ENCODE assay signal across 16 cellular contexts in the genomic region with DNA sequence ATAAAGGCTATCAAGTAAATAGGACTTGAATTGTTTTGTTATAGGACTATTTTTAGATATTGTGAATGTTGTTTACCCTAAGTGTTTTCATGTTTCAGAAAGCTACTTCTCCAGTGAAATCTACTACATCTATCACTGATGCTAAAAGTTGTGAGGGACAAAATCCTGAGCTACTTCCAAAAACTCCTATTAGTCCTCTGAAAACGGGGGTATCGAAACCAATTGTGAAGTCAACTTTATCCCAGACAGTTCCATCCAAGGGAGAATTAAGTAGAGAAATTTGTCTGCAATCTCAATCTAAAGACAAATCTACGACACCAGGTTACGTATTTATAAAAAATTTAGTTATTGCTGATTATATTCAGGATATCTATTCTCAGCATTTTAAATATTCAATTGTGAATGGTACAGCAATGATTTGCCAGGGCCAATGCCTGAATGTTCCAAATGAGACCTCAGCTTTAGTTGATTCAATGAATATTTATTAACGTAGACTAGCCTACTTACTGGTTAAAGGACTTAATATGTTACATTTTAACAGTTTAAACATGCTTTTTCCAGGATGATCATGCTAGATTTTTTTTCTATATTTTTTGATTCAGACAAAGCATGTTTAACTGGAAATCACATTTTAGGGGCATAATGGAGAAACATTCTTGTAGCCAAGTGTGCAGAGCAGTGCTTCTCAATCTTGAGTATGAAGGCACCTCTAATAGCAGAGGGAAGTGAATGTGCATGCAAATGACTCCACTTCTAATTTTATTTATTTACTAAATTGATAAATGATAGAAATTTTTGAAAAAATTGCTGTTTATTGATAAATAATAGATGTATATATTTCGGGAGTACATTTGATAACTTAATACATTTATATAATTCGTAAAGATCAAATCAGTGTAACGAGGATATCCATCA. TPM values are rescaled to one million over a fixed set of nuclear protein-coding genes. Genes with fewer than 3 reads are reported as not detected.
DNase-seq lines count a peak whose midpoint lies in the region; ATAC-seq, FAIRE-seq and TF ChIP-seq lines count a peak whose summit lies in the region.
"Had no signal": no experiment of that assay in that cellular context is flagged by ENCODE, and none has a peak within 500 bp of the region (broad histone marks: within the 10 kb centered on the region; RNA-seq: fewer than 3 reads in every experiment).

No MANE protein-coding gene starts in this region.

- no peaks in the 10 kb centered on the region for H3K27me3 Mint-ChIP-seq in Calu3 (ENCODE audit: unreplicated experiment)
- H3K27me3 Mint-ChIP-seq: CD8-positive, alpha-beta memory T cell; IgD-negative memory B cell had no signal

- no peaks in the 10 kb centered on the region for H3K27me3 ChIP-seq in pancreas

- ATAC-seq in pancreas, result no peak

- peak overlapping the region; percentile 65 for H3K27ac Mint-ChIP-seq in Calu3 (ENCODE audit: unreplicated experiment)
- H3K27ac Mint-ChIP-seq: CD8-positive, alpha-beta memory T cell; IgD-negative memory B cell had no signal

- no peak for FAIRE-seq in pancreas (lab: Jason Lieb, UNC)
- FAIRE-seq: GM12892 had no signal

- H3K36me3 Mint-ChIP-seq in Calu3 (ENCODE audit: insufficient read depth, unreplicated experiment), result peaks cover 32% of the 10 kb centered on the region

- peaks cover 36% of the 10 kb centered on the region for H3K4me1 Mint-ChIP-seq in Calu3 (ENCODE audit: low read depth, unreplicated experiment)

- no peak for TF ChIP-seq CTCF in Calu3 (IDR thresholded peaks at IDR 0.05; ENCODE audit: unreplicated experiment)
- no peak for TF ChIP-seq CTCF in VCaP (conservative IDR thresholded peaks at IDR 0.05)
- no peak for TF ChIP-seq CTCF in pancreas (IDR thresholded peaks at IDR 0.05)

- TSS peak; percentile 5 for BruUV-seq in Calu3 (replicated peaks; lab: Mats Ljungman, UMichigan)

- no peak overlapping the region for H3K4me3 ChIP-seq in pancreas

- CTCF ChIA-PET in Calu3 (lab: Charles Lee), result interaction anchor here (0.5 to 1.9 kb wide), 5 partner anchors 11 to 89 kb away, joined by 3 to 6 read pairs (median 3); no protein-coding TSS in a partner anchor

- WGBS in pancreas, 2 donors, result 92% methylated on average over 8 of the region's 8 CpGs

- H3K27ac ChIP-seq in VCaP (peak overlapping the region; percentile 37), pancreas (no peak overlapping the region)
- H3K27ac ChIP-seq: C4-2B had no signal

- no peaks in the 10 kb centered on the region for H3K9me3 Mint-ChIP-seq in Calu3 (ENCODE audit: low read depth, unreplicated experiment)
- H3K9me3 Mint-ChIP-seq: CD8-positive, alpha-beta memory T cell; IgD-negative memory B cell had no signal

- H3K4me1 ChIP-seq in pancreas, result no peaks in the 10 kb centered on the region

- H3K36me3 ChIP-seq in pancreas, result no peaks in the 10 kb centered on the region

- intact Hi-C loops in Calu3 (cut with micrococcal nuclease; ENCODE audit: unreplicated experiment) (no loop called here), pancreas (cut with DNase I) (no loop called here)

- DNase-seq in Calu3 (no peak), globus pallidus (ENCODE audit: low spot score) (peak; percentile 60), pons (ENCODE audit: low spot score) (peak; percentile 63), GOT3 (lab: John Stamatoyannopoulos, UW) (no peak), SIG-M5 (lab: John Stamatoyannopoulos, UW) (no peak), pancreas (no peak)
- no peak for DNase-seq in effector CD4-positive, alpha-beta T cell
- DNase-seq: CD8-positive, alpha-beta memory T cell; MV-4-11; NCI-H1694; NCI-H2081 treated with DMSO at 0.1 percent for 48 hours; Right ventricle myocardium superior had no signal

- peak overlapping the region; percentile 5 for H3K4me3 Mint-ChIP-seq in Calu3 (ENCODE audit: low read depth, unreplicated experiment)
- H3K4me3 Mint-ChIP-seq: CD8-positive, alpha-beta memory T cell; IgD-negative memory B cell had no signal

- no peaks in the 10 kb centered on the region for H3K9me3 ChIP-seq in pancreas

RNA-seq across cellular contexts. Expression of a gene that starts 18.2 kb away (rescaled TPM):
- total RNA-seq in Calu3 (2022) (207 and 274 TPM in 2 replicates), pancreas (1 to 10 TPM in 2 of 6 donors, under 1 TPM in 4; 0.09 to 2.3 (median 0.59) TPM)
- polyA plus RNA-seq in pancreas, result under 1 TPM; 0.02 to 0.19 TPM
- polyA plus RNA-seq: IgD-negative memory B cell had no signal

Comparison
In these comparisons a context has a peak if more than half of its experiments do, and no peak if none do; other contexts are left out.
1. DNase-seq: peak in globus pallidus (single experiment) and pons (single experiment); none in Calu3 (single experiment), GOT3 (single experiment), effector CD4-positive, alpha-beta T cell (single experiment), SIG-M5 (single experiment) and pancreas (0 of 6).
2. RNA of a gene that starts 18.2 kb away (total RNA-seq): 207 to 274 TPM in Calu3; 0.09 to 2.3 TPM in pancreas; every median in the first group is over 10 times any median in the second.